1 cellular context compared by ENCODE assay signal in genomic region chr1:40646385-40646784, GRCh38.
TF ChIP-seq lines count a peak whose summit lies in the region.

No MANE protein-coding gene starts in this region.

TF ChIP-seq in HCT116, 20 proteins besides CTCF, POLR2A, EP300 and RAD21:
- TF ChIP-seq REST (IDR thresholded peaks at IDR 0.05; ENCODE audit: low read depth) (no peak), POLR2AphosphoS5 (IDR thresholded peaks at IDR 0.05; ENCODE audit: low read depth, low read length) (peak; percentile 34; the same call in 1 of the 2 replicates), ZNF274 (IDR thresholded peaks at IDR 0.05; ENCODE audit: low read depth, low read length) (no peak), EZH2 (IDR thresholded peaks at IDR 0.05) (no peak), TCF7L2 (IDR thresholded peaks at IDR 0.05; ENCODE audit: borderline replicate concordance, extremely low read depth, insufficient read depth, insufficient read length) (peak; percentile 79), SP1 (IDR thresholded peaks at IDR 0.05; ENCODE audit: low read depth) (peak; percentile 71), ELF1 (IDR thresholded peaks at IDR 0.05; ENCODE audit: borderline replicate concordance, low read depth) (no peak), JUND (IDR thresholded peaks at IDR 0.05) (peak; percentile 75), SIN3A (IDR thresholded peaks at IDR 0.05; ENCODE audit: low read depth) (no peak), CEBPB (IDR thresholded peaks at IDR 0.05; ENCODE audit: low read depth) (peak; percentile 92), ZFX (IDR thresholded peaks at IDR 0.05) (no peak), SRF (IDR thresholded peaks at IDR 0.05; ENCODE audit: low read depth) (no peak), ATF3 (IDR thresholded peaks at IDR 0.05) (no peak; the same call in 1 of the 2 replicates), CBX3 (IDR thresholded peaks at IDR 0.05; ENCODE audit: low read depth) (no peak), EZH2phosphoT487 (IDR thresholded peaks at IDR 0.05; ENCODE audit: borderline replicate concordance) (no peak), YY1 (IDR thresholded peaks at IDR 0.05; ENCODE audit: extremely low read depth, insufficient replicate concordance, low read depth, low read length) (no peak), ZBTB33 (IDR thresholded peaks at IDR 0.05; ENCODE audit: extremely low read depth, insufficient replicate concordance, low read length) (no peak), MAX (IDR thresholded peaks at IDR 0.05) (0 out of 2 replicates have a peak, but pooled peaks have one; percentile 35), EGR1 (IDR thresholded peaks at IDR 0.05; ENCODE audit: low read depth) (peak; percentile 48; the same call in 1 of the 2 replicates), FOSL1 (IDR thresholded peaks at IDR 0.05; ENCODE audit: low read depth) (peak; percentile 81)
TF ChIP-seq in HCT116: peak in this region for 8.
